18 cellular contexts compared by ENCODE assay signal in the genomic region with DNA sequence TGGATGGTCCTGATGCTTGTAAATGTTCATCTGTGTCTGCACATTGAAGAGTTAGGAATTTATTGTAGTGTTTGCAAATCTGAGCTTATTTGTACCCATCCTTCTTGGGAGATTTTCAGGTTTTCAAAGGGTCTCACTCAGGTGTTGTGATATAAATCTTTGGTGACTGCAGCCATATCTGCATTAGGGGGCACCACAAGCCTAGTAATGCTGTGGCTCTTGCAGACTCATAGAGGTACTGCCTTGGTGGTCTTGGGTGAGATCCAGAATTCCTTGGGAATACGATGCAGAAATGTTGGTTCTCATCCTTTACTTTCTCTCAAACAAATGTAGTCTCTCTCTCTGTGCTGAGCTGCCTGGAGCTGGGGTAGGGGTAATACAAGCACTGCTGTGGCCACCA.
A peak's percentile ranks its signal among the peaks of the same experiment; 100 is the strongest.
DNase-seq lines count a peak whose midpoint lies in the region; ATAC-seq and TF ChIP-seq lines count a peak whose summit lies in the region.
"Had no signal": no experiment of that assay in that cellular context is flagged by ENCODE, and none has a peak within 500 bp of the region (broad histone marks: within the 10 kb centered on the region; RNA-seq: fewer than 3 reads in every experiment).

No MANE protein-coding gene starts in this region.

- H3K4me1 ChIP-seq in A673 (ENCODE audit: insufficient read depth, low read length, poor library complexity, severe bottlenecking) (no peaks in the 10 kb centered on the region), NT2/D1 (ENCODE audit: insufficient read depth, insufficient read length) (no peaks in the 10 kb centered on the region), stomach (no peaks in the 10 kb centered on the region), heart right ventricle (no peaks in the 10 kb centered on the region)
- H3K4me1 ChIP-seq: A549 had no signal

- CTCF ChIA-PET in A673 (lab: Charles Lee): no interaction called here

- peak overlapping the region; percentile 19 for H3K27ac Mint-ChIP-seq in endothelial cell (ENCODE audit: unreplicated experiment)
- H3K27ac Mint-ChIP-seq: CD14-positive monocyte, T-helper 17 cell had no signal

- no peaks in the 10 kb centered on the region for H3K9me3 Mint-ChIP-seq in endothelial cell (ENCODE audit: unreplicated experiment)

- no peak for ATAC-seq in GM18505 (IDR thresholded peaks at IDR 0.05; ENCODE audit: unreplicated experiment)
- ATAC-seq in heart right ventricle: no peak
- ATAC-seq: A549, T-helper 17 cell had no signal

- POLR2A ChIA-PET in A673 (lab: Charles Lee; ENCODE audit: low non-redundant PET): no interaction called here

- H3K36me3 ChIP-seq in A673 (ENCODE audit: insufficient read depth, low read length, poor library complexity, severe bottlenecking) (no peaks in the 10 kb centered on the region), NT2/D1 (ENCODE audit: insufficient read depth, insufficient read length, low read length) (no peaks in the 10 kb centered on the region), stomach (no peaks in the 10 kb centered on the region), heart right ventricle (no peaks in the 10 kb centered on the region)
- H3K36me3 ChIP-seq: MG63 had no signal

- intact Hi-C loops in A673 (cut with micrococcal nuclease; ENCODE audit: unreplicated experiment): loop anchor here (10.0 kb wide), 1 partner anchor 262 kb away; no protein-coding TSS in a partner anchor
- intact Hi-C loops in stomach (cut with DNase I; ENCODE audit: low total_unique reads): no loop called here
- intact Hi-C loops in heart right ventricle (cut with DNase I): no loop called here

- H3K9me3 ChIP-seq in A673 (ENCODE audit: low read depth, low read length, poor library complexity, severe bottlenecking) (no peaks in the 10 kb centered on the region), NT2/D1 (ENCODE audit: insufficient read depth, low read length) (peaks cover under 1% of the 10 kb centered on the region; the same call in 1 of the 2 replicates), stomach (peaks cover 0 to 9% (median 0%) of the 10 kb centered on the region in 4 donors), heart right ventricle (peaks cover 0 to 10% (median 0%) of the 10 kb centered on the region in 11 donors)
- H3K9me3 ChIP-seq: A549, MG63 had no signal

- H3K27ac ChIP-seq in A673 (ENCODE audit: low read depth, low read length, poor library complexity, severe bottlenecking) (no peak overlapping the region), stomach (no peak overlapping the region), heart right ventricle (no peak overlapping the region)
- H3K27ac ChIP-seq: A549, KMS-11, RWPE1 had no signal

- peak; percentile 4 for DNase-seq in A673 (ENCODE audit: low spot score)
- DNase-seq in GM13977 (ENCODE audit: low spot score): no peak
- DNase-seq in NT2/D1 (ENCODE audit: low read depth, low spot score): peak; percentile 33
- DNase-seq in endothelial cell (ENCODE audit: low spot score): no peak
- DNase-seq in stomach: no peak
- DNase-seq in G401 (ENCODE audit: low spot score): no peak
- DNase-seq in heart right ventricle: no peak
- DNase-seq: EL, MG63, NCI-H1105, NCI-H1694, NCI-H226, T-helper 17 cell had no signal

- H3K27me3 Mint-ChIP-seq in endothelial cell (ENCODE audit: unreplicated experiment): no peaks in the 10 kb centered on the region
- H3K27me3 Mint-ChIP-seq: T-helper 17 cell had no signal

- H3K4me3 ChIP-seq in A673 (ENCODE audit: low read depth, low read length, poor library complexity, severe bottlenecking): no peak overlapping the region
- H3K4me3 ChIP-seq in NT2/D1 (ENCODE audit: insufficient read length, low read depth): no peak overlapping the region
- no peak overlapping the region for H3K4me3 ChIP-seq in stomach
- no peak overlapping the region for H3K4me3 ChIP-seq in heart right ventricle
- H3K4me3 ChIP-seq: A549, MG63 had no signal

- no peaks in the 10 kb centered on the region for H3K27me3 ChIP-seq in A673 (replicated peaks; ENCODE audit: insufficient read depth, low read depth, low read length, poor library complexity)
- no peaks in the 10 kb centered on the region for H3K27me3 ChIP-seq in NT2/D1 (ENCODE audit: insufficient read depth, insufficient read length)
- no peaks in the 10 kb centered on the region for H3K27me3 ChIP-seq in stomach
- no peaks in the 10 kb centered on the region for H3K27me3 ChIP-seq in heart right ventricle
- H3K27me3 ChIP-seq: MG63 had no signal

- no TSS peak for BruUV-seq in A673 (replicated peaks; lab: Mats Ljungman, UMichigan)

- H3K4me1 Mint-ChIP-seq in endothelial cell (ENCODE audit: unreplicated experiment): peaks cover 18% of the 10 kb centered on the region
- H3K4me1 Mint-ChIP-seq: CD14-positive monocyte had no signal

- H3K36me3 Mint-ChIP-seq in endothelial cell (ENCODE audit: low read depth, unreplicated experiment): no peaks in the 10 kb centered on the region
- H3K36me3 Mint-ChIP-seq: CD14-positive monocyte had no signal

- TF ChIP-seq POLR2A in GM18505 (IDR thresholded peaks at IDR 0.05; ENCODE audit: borderline replicate concordance, extremely low read depth, insufficient read depth, insufficient read length) (no peak), stomach (IDR thresholded peaks at IDR 0.05) (no peak)

- no peak overlapping the region for H3K9ac ChIP-seq in NT2/D1 (ENCODE audit: insufficient read length, low read depth)
- H3K9ac ChIP-seq: KMS-11 had no signal

- in situ Hi-C loops in GM13977 (cut with MboI; ENCODE audit: low pct_unique_long_range_greater_than_20kb, low sequenced_read_pairs, unreplicated experiment) (no loop called here), G401 (cut with HindIII; ENCODE audit: low sequenced_read_pairs) (no loop called here)

- TF ChIP-seq CTCF in A673 (conservative IDR thresholded peaks at IDR 0.05; ENCODE audit: low read depth, low read length): peak; percentile 36; the same call in 1 of the 2 replicates
- TF ChIP-seq CTCF in GM13977 (IDR thresholded peaks at IDR 0.05; ENCODE audit: extremely low read depth, insufficient read depth, missing control alignments): peak; percentile 16
- no peak for TF ChIP-seq CTCF in endothelial cell (IDR thresholded peaks at IDR 0.05; ENCODE audit: unreplicated experiment)
- no peak for TF ChIP-seq CTCF in stomach (IDR thresholded peaks at IDR 0.05)
- TF ChIP-seq CTCF in heart right ventricle (IDR thresholded peaks at IDR 0.05): no peak

- 77 to 88% (median 83%) methylated on average over 1 of the region's 1 CpG for WGBS in stomach, 5 donors
- WGBS in heart right ventricle, 2 donors: 96 to 97% methylated on average over 1 of the region's 1 CpG

- no peak for TF ChIP-seq EP300 in stomach (IDR thresholded peaks at IDR 0.05)

- no peak overlapping the region for H3K4me3 Mint-ChIP-seq in endothelial cell (ENCODE audit: unreplicated experiment)
- H3K4me3 Mint-ChIP-seq: CD14-positive monocyte, T-helper 17 cell had no signal

Comparison
In these comparisons a context has a peak if more than half of its experiments do, and no peak if none do; other contexts are left out.
1. DNase-seq: peak in A673 (single experiment) and NT2/D1 (single experiment); none in GM13977 (single experiment), endothelial cell (single experiment), stomach (single experiment), G401 (single experiment) and heart right ventricle (0 of 2).
2. CTCF ChIP-seq: peak in A673 (single experiment) and GM13977 (single experiment); none in endothelial cell (single experiment), stomach (0 of 7) and heart right ventricle (0 of 9).